14 cellular contexts compared by ENCODE assay signal in genomic region chr1:161940866-161941591, GRCh38.
DNase-seq lines count a peak whose midpoint lies in the region; ATAC-seq and TF ChIP-seq lines count a peak whose summit lies in the region.
"Had no signal": no experiment of that assay in that cellular context is flagged by ENCODE, and none has a peak within 500 bp of the region (broad histone marks: within the 10 kb centered on the region; RNA-seq: fewer than 3 reads in every experiment).

No MANE protein-coding gene starts in this region.

- dilution Hi-C loops in IMR-90 (cut with HindIII; ENCODE audit: low sequenced_read_pairs, unreplicated experiment): no loop called here

- H3K36me3 Mint-ChIP-seq in CD8-positive, alpha-beta memory T cell: peaks cover 21 to 53% (median 36%) of the 10 kb centered on the region in 3 donors
- H3K36me3 Mint-ChIP-seq in chondrocyte (ENCODE audit: low read depth) (peaks cover 13% of the 10 kb centered on the region), H9 (ENCODE audit: insufficient read depth in 1 of 3, low read depth in 3 of 3) (no peaks in the 10 kb centered on the region)

- no peak overlapping the region for H3K4me3 Mint-ChIP-seq in CD8-positive, alpha-beta memory T cell
- no peak overlapping the region for H3K4me3 Mint-ChIP-seq in chondrocyte (ENCODE audit: unreplicated experiment)
- H3K4me3 Mint-ChIP-seq in H9: no peak overlapping the region

- H3K14ac ChIP-seq in IMR-90 (replicated peaks; ENCODE audit: low read depth, low read length) (no peak overlapping the region), H9 (ENCODE audit: insufficient read depth, low read length) (no peak overlapping the region)

- no peak overlapping the region for H2BK20ac ChIP-seq in IMR-90 (ENCODE audit: low read depth, low read length)
- H2BK20ac ChIP-seq in H9 (ENCODE audit: low read depth, low read length, poor library complexity, severe bottlenecking): no peak overlapping the region

- H4K5ac ChIP-seq in IMR-90 (ENCODE audit: low read depth, low read length) (no peak overlapping the region), H9 (ENCODE audit: insufficient read length, low read depth, low read length) (no peak overlapping the region)

- H4K8ac ChIP-seq in IMR-90 (ENCODE audit: low read depth in 2 of 2, low read length in 2 of 2) (no peak overlapping the region), H9 (replicated peaks; ENCODE audit: insufficient read length, low read depth, low read length) (no peak overlapping the region)

- H2BK15ac ChIP-seq in IMR-90 (ENCODE audit: low read depth, low read length) (no peak overlapping the region), H9 (ENCODE audit: low read depth, low read length) (no peak overlapping the region)

- POLR2A ChIA-PET in CD8-positive, alpha-beta memory T cell (lab: Charles Lee): interaction anchor here (0.7 kb wide), 1 partner anchor 13 kb away, joined by 4 read pairs; no protein-coding TSS in a partner anchor
- POLR2A ChIA-PET in IMR-90 (lab: Charles Lee; ENCODE audit: unreplicated experiment): no interaction called here

- no peak overlapping the region for H3K23ac ChIP-seq in IMR-90 (ENCODE audit: low read depth, low read length)
- no peak overlapping the region for H3K23ac ChIP-seq in H9 (ENCODE audit: insufficient read length, low read depth, low read length)

- H2BK120ac ChIP-seq in IMR-90 (ENCODE audit: low read depth, low read length) (no peak overlapping the region), H9 (ENCODE audit: low read depth, low read length, poor library complexity, severe bottlenecking) (no peak overlapping the region)

- no peak overlapping the region for H3K4ac ChIP-seq in IMR-90 (ENCODE audit: low read depth, low read length)
- H3K4ac ChIP-seq in H9 (ENCODE audit: low read depth, low read length): no peak overlapping the region

- no peaks in the 10 kb centered on the region for H3K23me2 ChIP-seq in H9 (ENCODE audit: insufficient read length, low read depth, low read length, poor library complexity, severe bottlenecking)

- H4K20me1 ChIP-seq in IMR-90 (ENCODE audit: insufficient read depth, low read length) (peaks cover 2% of the 10 kb centered on the region; the same call in 1 of the 2 replicates), H9 (ENCODE audit: control insufficient read depth, insufficient read depth, insufficient read length) (no peaks in the 10 kb centered on the region)
- H4K20me1 ChIP-seq: BLaER1 treated with 17β-estradiol and CSF1 and Interleukin-3, amounts not matched to agents 10 nM and 100 nM had no signal

- H3K27ac Mint-ChIP-seq in CD8-positive, alpha-beta memory T cell: no peak overlapping the region
- H3K27ac Mint-ChIP-seq in chondrocyte (ENCODE audit: unreplicated experiment): peak overlapping the region; percentile 7
- H3K27ac Mint-ChIP-seq in H9: no peak overlapping the region; a peak in 1 of 7 replicates

- peaks cover 6 to 8% (median 7%) of the 10 kb centered on the region in 3 donors for H3K4me1 Mint-ChIP-seq in CD8-positive, alpha-beta memory T cell
- H3K4me1 Mint-ChIP-seq in chondrocyte (ENCODE audit: low read depth): peaks cover 36% of the 10 kb centered on the region
- peaks cover 5 to 12% of the 10 kb centered on the region in 2 experiments for H3K4me1 Mint-ChIP-seq in H9

- no peaks in the 10 kb centered on the region for H3K9me3 Mint-ChIP-seq in CD8-positive, alpha-beta memory T cell
- H3K9me3 Mint-ChIP-seq in chondrocyte (ENCODE audit: low read depth) (no peaks in the 10 kb centered on the region), H9 (no peaks in the 10 kb centered on the region)

- H3T11ph ChIP-seq in H9 (ENCODE audit: low read length): no peak overlapping the region

- no peak for TF ChIP-seq RAD21 in IMR-90 (IDR thresholded peaks at IDR 0.05; ENCODE audit: low read length)

- ATAC-seq in IMR-90 (ENCODE audit: low read depth) (peak; percentile 21), mucosa of descending colon (peak; percentile 29), HG03442 (IDR thresholded peaks at IDR 0.05; ENCODE audit: unreplicated experiment) (no peak)

- H3K79me1 ChIP-seq in IMR-90 (ENCODE audit: low read depth in 1 of 2, low read length in 2 of 2) (no peaks in the 10 kb centered on the region), H9 (ENCODE audit: insufficient read depth, low read depth, low read length, poor library complexity, severe bottlenecking) (no peaks in the 10 kb centered on the region)

- no peaks in the 10 kb centered on the region for H3K27me3 ChIP-seq in CD8-positive, alpha-beta memory T cell (ENCODE audit: insufficient read depth, low read length, poor library complexity, severe bottlenecking)
- no peaks in the 10 kb centered on the region for H3K27me3 ChIP-seq in IMR-90 (ENCODE audit: control insufficient read depth, insufficient read depth, low read length)
- no peaks in the 10 kb centered on the region for H3K27me3 ChIP-seq in H9 (ENCODE audit: insufficient read depth, low read length)
- H3K27me3 ChIP-seq: BLaER1 treated with 17β-estradiol and CSF1 and Interleukin-3, amounts not matched to agents 10 nM and 100 nM had no signal

- H3K4me2 ChIP-seq in IMR-90 (ENCODE audit: low read depth, low read length) (no peak overlapping the region), H9 (ENCODE audit: insufficient read depth, insufficient read length, low read length) (no peak overlapping the region)
- H3K4me2 ChIP-seq: BLaER1 treated with 17β-estradiol and CSF1 and Interleukin-3, amounts not matched to agents 10 nM and 100 nM had no signal

- H2AK9ac ChIP-seq in IMR-90 (replicated peaks; ENCODE audit: low read depth, low read length, poor library complexity): no peak overlapping the region

- TF ChIP-seq CTCF in IMR-90 (conservative IDR thresholded peaks at IDR 0.05; ENCODE audit: low read depth, low read length): no peak
- TF ChIP-seq CTCF in chondrocyte (IDR thresholded peaks at IDR 0.05): no peak
- no peak for TF ChIP-seq CTCF in mucosa of descending colon (IDR thresholded peaks at IDR 0.05)
- no peak for TF ChIP-seq CTCF in H9 (conservative IDR thresholded peaks at IDR 0.05)

- H4K91ac ChIP-seq in IMR-90 (ENCODE audit: insufficient read depth, low read depth, low read length) (no peak overlapping the region), H9 (ENCODE audit: insufficient read length, low read depth, low read length) (no peak overlapping the region)

- no peak for DNase-seq in CD8-positive, alpha-beta memory T cell
- DNase-seq in IMR-90: peak; percentile 21
- no peak for DNase-seq in chondrocyte (ENCODE audit: low spot score)
- DNase-seq in mucosa of descending colon: no peak
- DNase-seq in DMS 273 treated with DMSO at 0.1 percent for 48 hours (lab: John Stamatoyannopoulos, UW): no peak
- no peak for DNase-seq in H9
- DNase-seq: EL, GOT3, Karpas-422, NCI-H1105 treated with DMSO at 0.1 percent for 48 hours, NCI-H187 treated with DMSO at 0.1 percent for 48 hours, NCI-H774 had no signal

- in situ Hi-C loops in IMR-90 (cut with MboI; ENCODE audit: low sequenced_read_pairs): no loop called here

- H3K9me1 ChIP-seq in IMR-90 (ENCODE audit: insufficient read depth, low read length): peaks cover 6% of the 10 kb centered on the region; the same call in 1 of the 2 replicates

- H3K18ac ChIP-seq in IMR-90 (ENCODE audit: low read depth, low read length) (no peak overlapping the region), H9 (ENCODE audit: insufficient read length, low read depth, low read length) (no peak overlapping the region)

- no peak overlapping the region for H2AK5ac ChIP-seq in IMR-90 (ENCODE audit: low read depth, low read length)
- H2AK5ac ChIP-seq in H9 (ENCODE audit: insufficient read length, low read length): no peak overlapping the region

- H3K79me2 ChIP-seq in H9 (ENCODE audit: insufficient read depth, low read length): no peaks in the 10 kb centered on the region

- H3K9ac ChIP-seq in IMR-90 (ENCODE audit: low read depth, low read length) (no peak overlapping the region), H9 (ENCODE audit: extremely low read depth, insufficient read length, low read length) (no peak overlapping the region)
- H3K9ac ChIP-seq: BLaER1 treated with 17β-estradiol and CSF1 and Interleukin-3, amounts not matched to agents 10 nM and 100 nM had no signal

- H2AFZ ChIP-seq in IMR-90 (replicated peaks; ENCODE audit: low read length, poor library complexity) (no peak overlapping the region), H9 (ENCODE audit: low read length) (no peak overlapping the region)

- H3K4me3 ChIP-seq in CD8-positive, alpha-beta memory T cell (ENCODE audit: low read length): no peak overlapping the region
- H3K4me3 ChIP-seq in IMR-90 (ENCODE audit: insufficient read depth, low read depth, low read length) (no peak overlapping the region), mucosa of descending colon (no peak overlapping the region)
- H3K4me3 ChIP-seq: BLaER1 treated with 17β-estradiol and CSF1 and Interleukin-3, amounts not matched to agents 10 nM and 100 nM had no signal

- peaks cover 4% of the 10 kb centered on the region for H3K36me3 ChIP-seq in CD8-positive, alpha-beta memory T cell (ENCODE audit: insufficient read depth, low read length)
- H3K36me3 ChIP-seq in IMR-90 (ENCODE audit: control insufficient read depth, insufficient read depth, low read length) (no peaks in the 10 kb centered on the region), mucosa of descending colon (ENCODE audit: low read depth) (no peaks in the 10 kb centered on the region)

- peak overlapping the region; percentile 24 for H3K27ac ChIP-seq in CD8-positive, alpha-beta memory T cell (ENCODE audit: low read depth, low read length)
- H3K27ac ChIP-seq in IMR-90 (ENCODE audit: insufficient read depth, low read length): no peak overlapping the region
- H3K27ac ChIP-seq in H9 (ENCODE audit: insufficient read length, low read depth, low read length): no peak overlapping the region
- H3K27ac ChIP-seq: BLaER1 treated with 17β-estradiol and CSF1 and Interleukin-3, amounts not matched to agents 10 nM and 100 nM had no signal

- H3K27me3 Mint-ChIP-seq in CD8-positive, alpha-beta memory T cell: no peaks in the 10 kb centered on the region
- H3K27me3 Mint-ChIP-seq in chondrocyte (ENCODE audit: low read depth) (no peaks in the 10 kb centered on the region), H9 (ENCODE audit: low read depth) (no peaks in the 10 kb centered on the region)

- H2BK12ac ChIP-seq in H9 (ENCODE audit: insufficient read length, low read depth, low read length): no peak overlapping the region

- intact Hi-C loops in IMR-90 (cut with micrococcal nuclease): no loop called here
- intact Hi-C loops in mucosa of descending colon (cut with DNase I, micrococcal nuclease): no loop called here

- BruUV-seq in IMR-90 (replicated peaks; lab: Mats Ljungman, UMichigan): no TSS peak

- CTCF ChIA-PET in CD8-positive, alpha-beta memory T cell (lab: Charles Lee): no interaction called here
- CTCF ChIA-PET in IMR-90 (lab: Yijun Ruan, JAX): interaction anchor here (1.8 kb wide), 1 partner anchor 14 kb away, joined by 7 read pairs; no protein-coding TSS in a partner anchor

- H3K4me1 ChIP-seq in CD8-positive, alpha-beta memory T cell (ENCODE audit: insufficient read depth, low read length): peaks cover 7% of the 10 kb centered on the region
- no peaks in the 10 kb centered on the region for H3K4me1 ChIP-seq in IMR-90 (ENCODE audit: control insufficient read depth, insufficient read depth, low read length)
- H3K4me1 ChIP-seq in mucosa of descending colon (ENCODE audit: low read depth): no peaks in the 10 kb centered on the region
- no peaks in the 10 kb centered on the region; the same call in 1 of the 2 replicates for H3K4me1 ChIP-seq in H9 (ENCODE audit: insufficient read depth, low read length)

- no peak overlapping the region for H3K56ac ChIP-seq in IMR-90 (ENCODE audit: extremely low read depth, insufficient read depth, low read length)
- H3K56ac ChIP-seq in H9 (ENCODE audit: insufficient read length, low read depth, low read length): no peak overlapping the region

- H2BK5ac ChIP-seq in IMR-90 (ENCODE audit: low read depth, low read length, poor library complexity, severe bottlenecking) (no peak overlapping the region), H9 (ENCODE audit: insufficient read length, low read length) (no peak overlapping the region)

- H3K9me3 ChIP-seq in CD8-positive, alpha-beta memory T cell (ENCODE audit: low read length): no peaks in the 10 kb centered on the region
- no peaks in the 10 kb centered on the region for H3K9me3 ChIP-seq in IMR-90 (ENCODE audit: control insufficient read depth, insufficient read depth, low read length)
- H3K9me3 ChIP-seq in mucosa of descending colon: no peaks in the 10 kb centered on the region
- H3K9me3 ChIP-seq in H9 (ENCODE audit: control insufficient read depth, low read depth, low read length): no peaks in the 10 kb centered on the region
- H3K9me3 ChIP-seq: BLaER1 treated with 17β-estradiol and CSF1 and Interleukin-3, amounts not matched to agents 10 nM and 100 nM had no signal

- no peak for TF ChIP-seq POLR2A in IMR-90 (IDR thresholded peaks at IDR 0.05; ENCODE audit: low read depth, low read length)

- WGBS in IMR-90 (ENCODE audit: extremely low coverage in 2 of 2, insufficient read length in 1 of 2), 2 experiments: 100% methylated on average over 1 of the region's 3 CpGs; no CpG with 5 or more reads in 1 of the 2 experiments
- WGBS in H9 (ENCODE audit: extremely low coverage, insufficient read length, low lambda C conversion rate): no CpG with 5 or more reads among the region's 3 CpGs
